In the genomic region with DNA sequence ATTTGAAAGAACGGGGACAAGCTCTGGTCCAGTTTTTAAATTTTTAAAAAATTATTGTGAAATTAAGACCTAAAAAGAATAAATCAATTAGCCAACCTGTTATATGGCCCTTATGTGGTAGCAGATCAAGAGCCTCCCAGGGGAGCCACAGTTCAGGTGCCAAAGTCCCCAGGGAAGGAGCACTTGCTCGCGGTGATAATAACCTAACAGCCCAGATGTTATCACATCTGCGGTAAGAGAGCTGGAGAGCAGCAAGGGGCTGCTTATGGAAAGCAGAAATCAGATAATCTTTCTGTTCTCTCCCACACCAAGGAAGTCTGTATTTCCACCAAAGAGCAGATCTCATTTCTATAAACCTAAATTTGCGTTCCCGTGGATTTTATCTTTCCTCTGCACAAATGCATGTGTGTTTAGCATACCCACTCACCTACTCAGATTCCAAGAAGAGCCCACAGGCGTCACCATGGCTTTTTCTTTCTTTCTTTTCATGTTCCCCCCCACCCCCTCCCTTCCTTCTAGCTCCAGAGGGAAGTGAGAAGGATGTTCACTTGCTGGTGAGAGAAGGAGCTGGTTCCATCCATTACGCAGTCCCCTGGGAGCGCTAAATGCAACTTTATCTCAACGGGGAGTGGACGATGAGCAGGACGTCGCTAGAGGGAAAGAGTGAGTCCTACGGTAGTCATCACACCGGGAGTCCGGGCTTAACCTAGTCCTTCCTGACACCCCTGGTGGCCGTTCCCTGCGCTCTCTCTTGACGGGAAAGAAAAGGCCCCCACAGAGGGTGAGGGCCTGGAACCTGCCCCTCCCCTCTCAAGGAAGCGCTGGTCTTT, we compare ENCODE assay signal across 12 cellular contexts. TPM values are rescaled to one million over a fixed set of nuclear protein-coding genes. Genes with fewer than 3 reads are reported as not detected.
A peak's percentile ranks its signal among the peaks of the same experiment; 100 is the strongest.
DNase-seq lines count a peak whose midpoint lies in the region; ATAC-seq and TF ChIP-seq lines count a peak whose summit lies in the region.
"Had no signal": no experiment of that assay in that cellular context is flagged by ENCODE, and none has a peak within 500 bp of the region (broad histone marks: within the 10 kb centered on the region; RNA-seq: fewer than 3 reads in every experiment).

No MANE protein-coding gene starts in this region.

- no peak for TF ChIP-seq CTCF in WTC11 (IDR thresholded peaks at IDR 0.05)

- CTCF ChIA-PET in WTC11 (lab: Charles Lee) = interaction anchor here (0.7 to 5.0 kb wide), 7 partner anchors 10 to 374 kb away, joined by 3 to 34 read pairs (median 4); no protein-coding TSS in a partner anchor

- POLR2A ChIA-PET in WTC11 (lab: Charles Lee) = interaction anchor here (0.6 kb wide), 1 partner anchor 16 kb away, joined by 3 read pairs; no protein-coding TSS in a partner anchor

- no peak overlapping the region for H3K27ac Mint-ChIP-seq in WTC11
- H3K27ac Mint-ChIP-seq: activated naive CD4-positive, alpha-beta T cell treated with anti-CD3 and anti-CD28 coated beads for 36 hours had no signal

- H3K9me3 Mint-ChIP-seq in WTC11 = no peaks in the 10 kb centered on the region
- H3K9me3 Mint-ChIP-seq: activated naive CD4-positive, alpha-beta T cell treated with anti-CD3 and anti-CD28 coated beads for 36 hours had no signal

- H3K4me1 Mint-ChIP-seq in WTC11 = peaks cover 68% of the 10 kb centered on the region

- DNase-seq in NCI-H1417 (lab: John Stamatoyannopoulos, UW) (peak; percentile 15 to 88 (median 57)), NCI-H1417 treated with DMSO at 0.1 percent for 48 hours (lab: John Stamatoyannopoulos, UW) (no peak), NCI-H1436 (lab: John Stamatoyannopoulos, UW) (peak; percentile 70), WTC11 (ENCODE audit: low spot score) (peak; percentile 47), retina (peak; percentile 57), NCI-H2029 treated with DMSO at 0.1 percent for 48 hours (lab: John Stamatoyannopoulos, UW) (no peak)
- DNase-seq: activated CD4-positive, alpha-beta T cell treated with anti-CD3 and anti-CD28 coated beads for 1 hour; activated naive CD4-positive, alpha-beta T cell treated with anti-CD3 and anti-CD28 coated beads for 36 hours; dermis blood vessel endothelial cell had no signal

- H3K36me3 Mint-ChIP-seq in WTC11 = no peaks in the 10 kb centered on the region

- ATAC-seq in WTC11 (peak; percentile 7), GM18870 (IDR thresholded peaks at IDR 0.05; ENCODE audit: unreplicated experiment) (no peak), GM21367 (IDR thresholded peaks at IDR 0.05; ENCODE audit: unreplicated experiment) (no peak)

- H3K4me3 Mint-ChIP-seq in WTC11 = peak overlapping the region; percentile 55

- peaks cover 97% of the 10 kb centered on the region for H3K27me3 Mint-ChIP-seq in WTC11 (ENCODE audit: low read depth)

TF ChIP-seq in WTC11, 78 proteins besides CTCF, POLR2A, EP300 and RAD21:
- TF ChIP-seq CREM (CRISPR knock-in tag; IDR thresholded peaks at IDR 0.05) = no peak
- no peak for TF ChIP-seq JUN (CRISPR knock-in tag; IDR thresholded peaks at IDR 0.05)
- TF ChIP-seq ZNF671 (CRISPR knock-in tag; IDR thresholded peaks at IDR 0.05) = no peak
- TF ChIP-seq, protein P1, sequence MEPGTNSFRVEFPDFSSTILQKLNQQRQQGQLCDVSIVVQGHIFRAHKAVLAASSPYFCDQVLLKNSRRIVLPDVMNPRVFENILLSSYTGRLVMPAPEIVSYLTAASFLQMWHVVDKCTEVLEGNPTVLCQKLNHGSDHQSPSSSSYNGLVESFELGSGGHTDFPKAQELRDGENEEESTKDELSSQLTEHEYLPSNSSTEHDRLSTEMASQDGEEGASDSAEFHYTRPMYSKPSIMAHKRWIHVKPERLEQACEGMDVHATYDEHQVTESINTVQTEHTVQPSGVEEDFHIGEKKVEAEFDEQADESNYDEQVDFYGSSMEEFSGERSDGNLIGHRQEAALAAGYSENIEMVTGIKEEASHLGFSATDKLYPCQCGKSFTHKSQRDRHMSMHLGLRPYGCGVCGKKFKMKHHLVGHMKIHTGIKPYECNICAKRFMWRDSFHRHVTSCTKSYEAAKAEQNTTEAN (CRISPR knock-in tag; IDR thresholded peaks at IDR 0.05) = no peak
- TF ChIP-seq E2F4 (CRISPR knock-in tag; IDR thresholded peaks at IDR 0.05; ENCODE audit: borderline replicate concordance, low read depth) = no peak
- TF ChIP-seq, protein P2, sequence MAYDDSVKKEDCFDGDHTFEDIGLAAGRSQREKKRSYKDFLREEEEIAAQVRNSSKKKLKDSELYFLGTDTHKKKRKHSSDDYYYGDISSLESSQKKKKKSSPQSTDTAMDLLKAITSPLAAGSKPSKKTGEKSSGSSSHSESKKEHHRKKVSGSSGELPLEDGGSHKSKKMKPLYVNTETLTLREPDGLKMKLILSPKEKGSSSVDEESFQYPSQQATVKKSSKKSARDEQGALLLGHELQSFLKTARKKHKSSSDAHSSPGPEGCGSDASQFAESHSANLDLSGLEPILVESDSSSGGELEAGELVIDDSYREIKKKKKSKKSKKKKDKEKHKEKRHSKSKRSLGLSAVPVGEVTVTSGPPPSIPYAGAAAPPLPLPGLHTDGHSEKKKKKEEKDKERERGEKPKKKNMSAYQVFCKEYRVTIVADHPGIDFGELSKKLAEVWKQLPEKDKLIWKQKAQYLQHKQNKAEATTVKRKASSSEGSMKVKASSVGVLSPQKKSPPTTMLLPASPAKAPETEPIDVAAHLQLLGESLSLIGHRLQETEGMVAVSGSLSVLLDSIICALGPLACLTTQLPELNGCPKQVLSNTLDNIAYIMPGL (CRISPR knock-in tag; IDR thresholded peaks at IDR 0.05) = no peak
- TF ChIP-seq, protein P3, sequence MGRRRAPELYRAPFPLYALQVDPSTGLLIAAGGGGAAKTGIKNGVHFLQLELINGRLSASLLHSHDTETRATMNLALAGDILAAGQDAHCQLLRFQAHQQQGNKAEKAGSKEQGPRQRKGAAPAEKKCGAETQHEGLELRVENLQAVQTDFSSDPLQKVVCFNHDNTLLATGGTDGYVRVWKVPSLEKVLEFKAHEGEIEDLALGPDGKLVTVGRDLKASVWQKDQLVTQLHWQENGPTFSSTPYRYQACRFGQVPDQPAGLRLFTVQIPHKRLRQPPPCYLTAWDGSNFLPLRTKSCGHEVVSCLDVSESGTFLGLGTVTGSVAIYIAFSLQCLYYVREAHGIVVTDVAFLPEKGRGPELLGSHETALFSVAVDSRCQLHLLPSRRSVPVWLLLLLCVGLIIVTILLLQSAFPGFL (CRISPR knock-in tag; IDR thresholded peaks at IDR 0.05; ENCODE audit: borderline replicate concordance) = no peak
- no peak for TF ChIP-seq ATF6 (CRISPR knock-in tag; IDR thresholded peaks at IDR 0.05)
- TF ChIP-seq, protein P4, sequence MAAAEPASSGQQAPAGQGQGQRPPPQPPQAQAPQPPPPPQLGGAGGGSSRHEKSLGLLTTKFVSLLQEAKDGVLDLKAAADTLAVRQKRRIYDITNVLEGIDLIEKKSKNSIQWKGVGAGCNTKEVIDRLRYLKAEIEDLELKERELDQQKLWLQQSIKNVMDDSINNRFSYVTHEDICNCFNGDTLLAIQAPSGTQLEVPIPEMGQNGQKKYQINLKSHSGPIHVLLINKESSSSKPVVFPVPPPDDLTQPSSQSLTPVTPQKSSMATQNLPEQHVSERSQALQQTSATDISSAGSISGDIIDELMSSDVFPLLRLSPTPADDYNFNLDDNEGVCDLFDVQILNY (CRISPR knock-in tag; IDR thresholded peaks at IDR 0.05) = no peak
TF ChIP-seq in WTC11: peak in this region for 0.

RNA-seq across cellular contexts. Expression of gene POU4F1, which starts 1.6 kb away (rescaled TPM):
- total RNA-seq in WTC11 (2021) = 0.11 to 0.26 TPM (median 0.14 TPM) in 3 replicates
- total RNA-seq: dermis blood vessel endothelial cell, mucosa of gallbladder had no signal

RNA-seq across cellular contexts. Expression of gene OBI1, which starts 54.0 kb away (rescaled TPM):
- total RNA-seq in WTC11 (2021) = 13.4 to 16.9 TPM (median 16.7 TPM) in 3 replicates

Comparison
In these comparisons a context has a peak if more than half of its experiments do, and no peak if none do; other contexts are left out.
1. DNase-seq: peak in NCI-H1417 (3 of 3), NCI-H1436 (single experiment), WTC11 (single experiment) and retina (single experiment); none in NCI-H1417 treated with DMSO at 0.1 percent for 48 hours (single experiment) and NCI-H2029 treated with DMSO at 0.1 percent for 48 hours (single experiment).